In the genomic region with DNA sequence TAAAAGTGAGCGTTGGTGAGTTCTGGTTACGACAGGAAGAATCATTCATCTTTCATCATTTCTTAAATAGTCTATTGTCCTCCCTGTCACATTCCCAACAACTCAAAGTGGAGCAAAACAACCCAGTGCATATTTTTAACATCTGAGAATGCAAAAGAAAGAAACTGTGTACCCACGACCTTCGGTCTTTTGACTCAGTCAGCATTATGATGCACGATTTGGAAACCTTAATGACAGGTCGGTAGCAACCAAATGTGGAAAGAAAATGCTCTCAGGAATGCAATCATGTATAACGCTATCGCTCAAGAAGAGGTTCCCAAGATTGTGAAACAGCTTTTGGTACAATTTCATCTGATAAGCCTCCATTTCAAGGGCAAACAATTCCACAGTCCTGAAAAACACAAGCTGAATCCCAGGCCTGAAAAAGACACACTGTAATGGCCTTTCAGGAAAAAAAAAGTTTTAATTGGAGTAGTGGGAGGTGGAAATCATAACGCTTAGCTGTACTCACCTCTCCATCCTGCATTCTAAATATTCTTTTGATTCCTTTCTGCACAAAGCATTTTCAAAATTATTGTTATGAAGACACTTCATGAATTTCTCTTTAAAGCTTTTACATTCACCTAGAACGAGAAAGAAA, we compare ENCODE assay signal across 1 cellular context.
TF ChIP-seq lines count a peak whose summit lies in the region.

No MANE protein-coding gene starts in this region.

TF ChIP-seq in IMR-90, 13 proteins besides CTCF, POLR2A, EP300 and RAD21:
- TF ChIP-seq RFX5 (IDR thresholded peaks at IDR 0.05; ENCODE audit: low read depth, low read length) = no peak
- no peak for TF ChIP-seq MAZ (IDR thresholded peaks at IDR 0.05; ENCODE audit: borderline replicate concordance, low read depth, low read length)
- peak; percentile 37 for TF ChIP-seq MAFK (IDR thresholded peaks at IDR 0.05; ENCODE audit: low read depth, low read length)
- no peak for TF ChIP-seq BHLHE40 (IDR thresholded peaks at IDR 0.05; ENCODE audit: low read depth, low read length)
- no peak for TF ChIP-seq MXI1 (IDR thresholded peaks at IDR 0.05; ENCODE audit: borderline replicate concordance, low read depth, low read length)
- TF ChIP-seq SMC3 (IDR thresholded peaks at IDR 0.05; ENCODE audit: low read depth, low read length) = no peak
- TF ChIP-seq FOS (IDR thresholded peaks at IDR 0.05; ENCODE audit: low read depth, low read length) = no peak
- no peak for TF ChIP-seq CHD1 (IDR thresholded peaks at IDR 0.05; ENCODE audit: low read depth, low read length)
